In the genomic region with DNA sequence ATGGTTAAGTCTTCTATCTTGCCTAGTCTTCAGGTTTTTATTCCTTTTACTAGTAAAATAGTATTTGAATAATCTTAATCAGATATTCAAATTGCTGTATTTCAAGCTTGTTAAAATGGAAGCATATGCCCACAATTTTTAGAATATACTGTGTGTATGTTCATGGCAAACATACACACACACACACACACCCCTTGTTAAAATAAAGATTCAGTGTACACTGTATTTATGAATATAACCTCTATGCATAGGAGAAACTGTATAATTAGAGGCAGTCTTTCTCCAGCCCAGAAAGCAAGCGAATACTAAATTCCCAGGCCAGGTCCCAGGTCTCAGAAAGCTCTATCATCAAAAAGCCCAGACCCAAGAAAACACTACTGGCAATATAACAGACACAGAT, we compare ENCODE assay signal across 15 cellular contexts.
"Had no signal": no experiment of that assay in that cellular context is flagged by ENCODE, and none has a peak within 500 bp of the region (broad histone marks: within the 10 kb centered on the region; RNA-seq: fewer than 3 reads in every experiment).

No MANE protein-coding gene starts in this region.

- ATAC-seq: body of pancreas had no signal

- H3K9me3 Mint-ChIP-seq: activated CD4-positive, alpha-beta T cell treated with anti-CD3 and anti-CD28 coated beads, Interleukin-2, amount 10 ng/mL, durations not matched to agents 7 days and 5 days; dendritic cell treated with granulocyte-macrophage colony-stimulating factor and Interleukin-4, amounts not matched to agents 40 ng/mL and 50 ng/mL, for 4 days; stimulated activated naive B cell treated with anti-CD40 and anti-IgM and Interleukin-4, amounts not matched to agents 10 μg/mL and 1 μg/mL and 100 μg/mL, for 72 hours had no signal

- H3K4me3 ChIP-seq: body of pancreas, heart right ventricle, lung, thyroid gland had no signal

- H3K27me3 Mint-ChIP-seq: activated CD4-positive, alpha-beta T cell treated with anti-CD3 and anti-CD28 coated beads, Interleukin-2, amount 10 ng/mL, durations not matched to agents 7 days and 5 days; dendritic cell treated with granulocyte-macrophage colony-stimulating factor and Interleukin-4, amounts not matched to agents 40 ng/mL and 50 ng/mL, for 4 days; naive B cell; stimulated activated naive B cell treated with anti-CD40 and anti-IgM and Interleukin-4, amounts not matched to agents 10 μg/mL and 1 μg/mL and 100 μg/mL, for 72 hours had no signal

- H3K27ac ChIP-seq: body of pancreas, epithelial cell of prostate, heart right ventricle, neutrophil, thyroid gland had no signal

- H3K9me3 ChIP-seq: body of pancreas, heart right ventricle, neutrophil, thyroid gland had no signal

- H3K27me3 ChIP-seq: body of pancreas, heart right ventricle, neutrophil, thyroid gland had no signal

- H3K36me3 Mint-ChIP-seq: naive B cell had no signal

- H3K4me3 Mint-ChIP-seq: activated CD4-positive, alpha-beta T cell treated with anti-CD3 and anti-CD28 coated beads, Interleukin-2, amount 10 ng/mL, durations not matched to agents 7 days and 5 days; dendritic cell treated with granulocyte-macrophage colony-stimulating factor and Interleukin-4, amounts not matched to agents 40 ng/mL and 50 ng/mL, for 4 days; stimulated activated naive B cell treated with anti-CD40 and anti-IgM and Interleukin-4, amounts not matched to agents 10 μg/mL and 1 μg/mL and 100 μg/mL, for 72 hours had no signal

- H3K27ac Mint-ChIP-seq: dendritic cell treated with granulocyte-macrophage colony-stimulating factor and Interleukin-4, amounts not matched to agents 40 ng/mL and 50 ng/mL, for 4 days had no signal

- H3K36me3 ChIP-seq: heart right ventricle, neutrophil, thyroid gland had no signal

- DNase-seq: activated CD4-positive, alpha-beta T cell treated with anti-CD3 and anti-CD28 coated beads, Interleukin-2, amount 10 ng/mL, durations not matched to agents 7 days and 5 days; activated CD8-positive, alpha-beta memory T cell treated with anti-CD3 and anti-CD28 coated beads for 24 hours; activated naive CD4-positive, alpha-beta T cell; body of pancreas; heart right ventricle; midbrain; naive B cell; retina; stimulated activated naive B cell treated with anti-CD40 and anti-IgM and Interleukin-4, amounts not matched to agents 10 μg/mL and 1 μg/mL and 100 μg/mL, for 72 hours; T-helper 9 cell; thyroid gland had no signal
